In the genomic region with DNA sequence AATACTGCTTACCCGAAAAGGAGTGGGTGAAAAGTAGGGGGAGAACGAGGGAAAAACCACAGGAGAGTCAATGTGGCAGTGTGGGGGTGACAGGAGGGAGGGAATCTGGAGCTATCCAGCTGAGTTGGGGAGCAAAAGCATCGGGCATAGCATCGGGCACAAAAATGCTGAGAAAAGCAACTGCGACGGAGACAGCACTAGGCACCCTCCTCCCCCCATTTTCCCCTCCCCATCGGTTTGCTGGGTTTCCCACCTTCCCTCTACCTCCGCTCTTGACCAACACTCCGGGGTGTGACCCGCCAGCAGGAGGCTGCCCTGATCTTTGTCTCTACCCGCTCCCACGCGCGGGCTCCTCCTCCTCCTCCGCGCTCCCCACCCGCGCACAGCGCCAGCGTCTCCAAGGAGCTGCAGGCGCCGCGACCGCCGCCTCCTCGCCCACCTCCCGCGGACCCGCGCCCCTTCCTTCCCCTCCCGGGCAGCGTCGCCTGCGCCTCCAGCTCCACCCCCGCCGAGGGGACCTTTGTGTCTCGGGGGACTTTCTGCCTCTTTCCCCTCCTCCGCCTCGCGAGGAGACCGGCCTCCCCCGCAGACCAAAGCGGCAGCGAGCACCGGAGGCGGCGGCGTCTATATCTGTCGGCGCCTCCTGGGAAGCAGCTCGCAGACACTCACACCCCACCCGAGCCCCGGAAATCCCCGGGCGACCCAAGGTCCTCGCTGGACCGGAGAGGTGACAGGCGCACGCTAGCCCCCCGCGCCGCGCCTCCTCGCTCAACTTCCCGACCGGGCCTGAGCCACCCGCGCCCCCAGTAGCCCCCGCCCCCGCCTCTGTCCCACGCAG, we compare ENCODE assay signal across 8 cellular contexts. TPM values are rescaled to one million over a fixed set of nuclear protein-coding genes. Genes with fewer than 3 reads are reported as not detected.
DNase-seq lines count a peak whose midpoint lies in the region; ATAC-seq and TF ChIP-seq lines count a peak whose summit lies in the region.

No MANE protein-coding gene starts in this region.

- peak in 1 of 2 donors; percentile 49 for TF ChIP-seq EP300 in tibial nerve (IDR thresholded peaks at IDR 0.05)

- ATAC-seq in GM19351 (IDR thresholded peaks at IDR 0.05; ENCODE audit: unreplicated experiment) = peak; percentile 35
- peak; percentile 31 for ATAC-seq in HG03521 (IDR thresholded peaks at IDR 0.05; ENCODE audit: unreplicated experiment)

- H3K4me1 ChIP-seq in SJCRH30 = peaks cover 9% of the 10 kb centered on the region
- peaks cover 0 to 41% (median 17%) of the 10 kb centered on the region in 4 donors for H3K4me1 ChIP-seq in tibial nerve

- no peaks in the 10 kb centered on the region for H3K9me3 Mint-ChIP-seq in osteocyte (ENCODE audit: unreplicated experiment)

- H3K27ac Mint-ChIP-seq in osteocyte (ENCODE audit: unreplicated experiment) = peak overlapping the region; percentile 80

- H3K4me3 Mint-ChIP-seq in osteocyte (ENCODE audit: unreplicated experiment) = peak overlapping the region; percentile 79

- WGBS in tibial nerve, 2 donors = 0 to 1% methylated on average over 53 to 67 of the region's 71 CpGs

- TF ChIP-seq CTCF in osteocyte (IDR thresholded peaks at IDR 0.05) (peak; percentile 7), tibial nerve (IDR thresholded peaks at IDR 0.05) (peak in 3 of 5 experiments; percentile 14 to 56 (median 15))

- H3K27me3 ChIP-seq in SJCRH30 (no peaks in the 10 kb centered on the region), tibial nerve (no peaks in the 10 kb centered on the region)

- H3K9me3 ChIP-seq in SJCRH30 (replicated peaks) = no peaks in the 10 kb centered on the region
- no peaks in the 10 kb centered on the region for H3K9me3 ChIP-seq in tibial nerve

- H3K36me3 ChIP-seq in SJCRH30 (no peaks in the 10 kb centered on the region), tibial nerve (no peaks in the 10 kb centered on the region)

- no peaks in the 10 kb centered on the region for H3K36me3 Mint-ChIP-seq in osteocyte (ENCODE audit: unreplicated experiment)

- H3K4me1 Mint-ChIP-seq in osteocyte (ENCODE audit: unreplicated experiment) = peaks cover 45% of the 10 kb centered on the region

- peak overlapping the region; percentile 83 for H3K27ac ChIP-seq in SJCRH30
- H3K27ac ChIP-seq in tibial nerve = peak overlapping the region; percentile 88 to 99 (median 96)

- no peaks in the 10 kb centered on the region for H3K27me3 Mint-ChIP-seq in osteocyte (ENCODE audit: unreplicated experiment)

- H3K4me3 ChIP-seq in SJCRH30 = peak overlapping the region; percentile 96
- H3K4me3 ChIP-seq in tibial nerve = peak overlapping the region; percentile 76 to 98 (median 90)

- peak in 1 of 2 donors; percentile 43 for TF ChIP-seq POLR2A in tibial nerve (IDR thresholded peaks at IDR 0.05)

- peak; percentile 79 for DNase-seq in COLO668 (lab: John Stamatoyannopoulos, UW; ENCODE audit: unreplicated experiment)
- peak; percentile 46 to 58 for DNase-seq in SJCRH30
- DNase-seq in activated naive CD4-positive, alpha-beta T cell treated with anti-CD3 and anti-CD28 coated beads, Interleukin-2, amount 50 U/mL, for 16 hours = peak; percentile 72
- peak; percentile 72 for DNase-seq in glomerular visceral epithelial cell (ENCODE audit: extremely low spot score)
- peak; percentile 84 for DNase-seq in osteocyte (ENCODE audit: extremely low spot score, unreplicated experiment)
- DNase-seq in tibial nerve (ENCODE audit: low spot score in 2 of 2) = peak; percentile 44 to 45

RNA-seq across cellular contexts. Expression of gene CDK17, which starts 0.9 kb away (rescaled TPM):
- total RNA-seq in SJCRH30 (2014; rRNA removed; shearing (Covaris generic)) = 20.7 and 28.0 TPM in 2 replicates
- 33.8 and 37.2 TPM in 2 replicates for total RNA-seq in osteocyte
- 10 to 100 TPM; 65.1 to 89.4 (median 71.2) TPM for total RNA-seq in tibial nerve

Comparison
In these comparisons a context has a peak if more than half of its experiments do, and no peak if none do; other contexts are left out.
1. Peak in every context shown above with its lines: DNase-seq, ATAC-seq, H3K4me3 ChIP-seq and H3K27ac ChIP-seq.